Comparison of ENCODE assay signal across 8 cellular contexts in the genomic region with DNA sequence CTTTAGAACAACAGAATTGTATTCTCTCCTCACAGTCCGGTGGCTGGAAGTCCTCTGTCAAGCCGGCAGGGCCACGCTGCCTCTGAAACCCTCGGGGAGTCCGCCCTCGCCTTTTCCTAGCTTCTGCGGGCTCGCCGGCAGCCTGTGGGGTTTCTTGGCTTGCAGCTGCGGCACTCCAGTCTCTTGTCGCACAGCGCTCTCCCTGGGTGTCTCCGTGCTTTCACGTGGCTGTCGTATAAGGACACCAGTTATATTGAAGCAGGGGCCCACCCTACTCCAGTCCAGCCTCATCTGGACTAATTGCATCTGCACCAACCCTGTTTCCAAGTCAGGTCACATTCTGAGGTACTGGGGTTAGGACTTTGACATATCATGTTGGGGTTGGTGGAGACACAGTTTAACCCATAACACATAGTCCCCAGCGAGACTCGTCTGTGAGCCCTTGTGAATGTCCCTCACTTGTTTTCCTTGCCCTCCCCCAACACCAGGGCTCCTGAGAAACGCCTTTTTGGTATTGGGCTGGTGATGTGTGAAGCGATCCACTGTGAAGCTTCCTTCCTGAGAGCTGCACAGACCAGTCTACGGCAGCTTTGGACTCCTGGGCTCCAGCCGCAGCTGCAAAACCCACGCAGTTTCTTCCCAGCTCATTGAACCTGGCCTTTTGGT. TPM values are rescaled to one million over a fixed set of nuclear protein-coding genes. Genes with fewer than 3 reads are reported as not detected.
DNase-seq lines count a peak whose midpoint lies in the region; ATAC-seq and TF ChIP-seq lines count a peak whose summit lies in the region.

No MANE protein-coding gene starts in this region.

- intact Hi-C loops in CD4-positive, alpha-beta T cell (cut with DNase I, micrococcal nuclease): loop anchor here (1.0 to 5.0 kb wide), 4 partner anchors 8 to 83 kb away; no protein-coding TSS in a partner anchor
- intact Hi-C loops in aorta (cut with DNase I): loop anchor here in 1 of 2 donors (5.0 kb wide), 2 partner anchors 58 to 83 kb away; no protein-coding TSS in a partner anchor

- no peak for TF ChIP-seq CTCF in CD4-positive, alpha-beta T cell (IDR thresholded peaks at IDR 0.05)

- POLR2A ChIA-PET in CD4-positive, alpha-beta T cell (lab: Charles Lee): interaction anchor here (0.8 to 15.7 kb wide), 15 partner anchors 8 to 117 kb away, joined by 3 to 434 read pairs (median 4); a partner anchor contains a TSS

- CTCF ChIA-PET in CD4-positive, alpha-beta T cell (lab: Charles Lee): interaction anchor here (0.6 to 1.6 kb wide), 4 partner anchors 9 to 56 kb away, joined by 3 to 6 read pairs (median 4); no protein-coding TSS in a partner anchor

- no peaks in the 10 kb centered on the region for H3K27me3 ChIP-seq in CD4-positive, alpha-beta T cell (ENCODE audit: control insufficient read depth, insufficient read depth, low read length)
- no peaks in the 10 kb centered on the region for H3K27me3 ChIP-seq in aorta (ENCODE audit: control insufficient read depth in 1 of 2, insufficient read depth in 2 of 2, low read length in 1 of 2)

- no peaks in the 10 kb centered on the region for H3K9me3 ChIP-seq in CD4-positive, alpha-beta T cell (ENCODE audit: control insufficient read depth, low read length)
- no peaks in the 10 kb centered on the region for H3K9me3 ChIP-seq in aorta (ENCODE audit: control insufficient read depth, low read length)

- 10 to 13% methylated on average over 22 of the region's 22 CpGs for WGBS in aorta, 2 donors

- peaks cover 53% of the 10 kb centered on the region for H3K36me3 Mint-ChIP-seq in CD4-positive, alpha-beta T cell (ENCODE audit: low read depth)
- peaks cover 26% of the 10 kb centered on the region for H3K36me3 Mint-ChIP-seq in activated naive CD8-positive, alpha-beta T cell treated with anti-CD3 and anti-CD28 coated beads for 36 hours

- no peaks in the 10 kb centered on the region for H3K27me3 Mint-ChIP-seq in CD4-positive, alpha-beta T cell
- no peaks in the 10 kb centered on the region for H3K27me3 Mint-ChIP-seq in activated naive CD8-positive, alpha-beta T cell treated with anti-CD3 and anti-CD28 coated beads for 36 hours

- H3K36me3 ChIP-seq in aorta (ENCODE audit: control insufficient read depth in 1 of 2, insufficient read depth in 2 of 2, low read length in 1 of 2): no peaks in the 10 kb centered on the region

- peak overlapping the region; percentile 92 for H3K27ac ChIP-seq in CD4-positive, alpha-beta T cell (ENCODE audit: low read depth, low read length)
- H3K27ac ChIP-seq in aorta (ENCODE audit: low read depth in 1 of 2, low read length in 2 of 2): peak overlapping the region; percentile 36 to 80

- peak overlapping the region; percentile 92 for H3K27ac Mint-ChIP-seq in CD4-positive, alpha-beta T cell
- peak overlapping the region; percentile 91 for H3K27ac Mint-ChIP-seq in activated naive CD8-positive, alpha-beta T cell treated with anti-CD3 and anti-CD28 coated beads for 36 hours

- H3K4me3 ChIP-seq in aorta (ENCODE audit: low read length in 2 of 2): no peak overlapping the region

- H3K4me3 Mint-ChIP-seq in CD4-positive, alpha-beta T cell: peak overlapping the region; percentile 88
- H3K4me3 Mint-ChIP-seq in activated naive CD8-positive, alpha-beta T cell treated with anti-CD3 and anti-CD28 coated beads for 36 hours: peak overlapping the region; percentile 66

- DNase-seq in CD4-positive, alpha-beta T cell: peak in 2 of 10 experiments; percentile 27
- DNase-seq in activated naive CD8-positive, alpha-beta T cell treated with anti-CD3 and anti-CD28 coated beads for 36 hours: peak; percentile 36
- DNase-seq in left kidney (ENCODE audit: low read depth, low spot score) (peak; percentile 58), aorta (peak in 1 of 2 donors; percentile 62), GM19240 (ENCODE audit: insufficient read length, low spot score) (no peak), cerebellar nuclear complex (lab: John Stamatoyannopoulos, UW) (no peak)

- no peaks in the 10 kb centered on the region for H3K9me3 Mint-ChIP-seq in CD4-positive, alpha-beta T cell
- H3K9me3 Mint-ChIP-seq in activated naive CD8-positive, alpha-beta T cell treated with anti-CD3 and anti-CD28 coated beads for 36 hours: no peaks in the 10 kb centered on the region

- H3K4me1 Mint-ChIP-seq in CD4-positive, alpha-beta T cell (ENCODE audit: low read depth): peaks cover 81% of the 10 kb centered on the region
- peaks cover 76% of the 10 kb centered on the region for H3K4me1 Mint-ChIP-seq in activated naive CD8-positive, alpha-beta T cell treated with anti-CD3 and anti-CD28 coated beads for 36 hours

- ATAC-seq in CD4-positive, alpha-beta T cell (ENCODE audit: poor library complexity): peak; percentile 33
- peak; percentile 21 for ATAC-seq in GM19463 (IDR thresholded peaks at IDR 0.05; ENCODE audit: unreplicated experiment)
- ATAC-seq in HG03520 (IDR thresholded peaks at IDR 0.05; ENCODE audit: unreplicated experiment): peak; percentile 22
- peak; percentile 54 for ATAC-seq in aorta (ENCODE audit: low FRiP score)

- peaks cover 0 to 6% of the 10 kb centered on the region in 2 donors for H3K4me1 ChIP-seq in aorta (ENCODE audit: control insufficient read depth in 1 of 2, insufficient read depth in 2 of 2, low read length in 2 of 2)

RNA-seq across cellular contexts. Expression of a gene that starts 22.7 kb away (rescaled TPM):
- total RNA-seq in CD4-positive, alpha-beta T cell: 100 to 1,000 TPM; 101 to 106 TPM
- total RNA-seq in activated naive CD8-positive, alpha-beta T cell treated with anti-CD3 and anti-CD28 coated beads for 36 hours: 10 to 100 TPM; 45.4 to 48.1 TPM
- total RNA-seq in aorta: 10 to 100 TPM; 20.1 to 22.5 TPM
- 10 to 100 TPM in 1 of 2 donors, 1 to 10 TPM in 1; 2.0 to 14.8 TPM for polyA plus RNA-seq in aorta

Comparison
In these comparisons a context has a peak if more than half of its experiments do, and no peak if none do; other contexts are left out.
1. DNase-seq: peak in activated naive CD8-positive, alpha-beta T cell treated with anti-CD3 and anti-CD28 coated beads for 36 hours (single experiment) and left kidney (single experiment); none in GM19240 (single experiment) and cerebellar nuclear complex (0 of 2).
2. Peak in every context shown above with its lines, with median percentiles within 50 percentile points of each other: ATAC-seq.